In genomic region chr6:157982297-157982579, GRCh38 we compare ENCODE assay signal across 8 cellular contexts. TPM values are rescaled to one million over a fixed set of nuclear protein-coding genes. Genes with fewer than 3 reads are reported as not detected.
DNase-seq lines count a peak whose midpoint lies in the region; ATAC-seq and TF ChIP-seq lines count a peak whose summit lies in the region.

No MANE protein-coding gene starts in this region.

- no peaks in the 10 kb centered on the region for H3K9me3 Mint-ChIP-seq in activated CD4-positive, alpha-beta T cell treated with anti-CD3 and anti-CD28 coated beads for 36 hours (ENCODE audit: low read depth)
- H3K9me3 Mint-ChIP-seq in brain: peaks cover 0 to 3% (median 0%) of the 10 kb centered on the region in 5 experiments
- no peaks in the 10 kb centered on the region for H3K9me3 Mint-ChIP-seq in stimulated activated memory B cell treated with anti-CD40 and anti-IgM and Interleukin-4, amounts not matched to agents 10 μg/mL and 1 μg/mL and 100 μg/mL, for 72 hours

- H3K27me3 ChIP-seq in OCI-LY3 (ENCODE audit: low read depth, low read length): peaks cover 5% of the 10 kb centered on the region
- H3K27me3 ChIP-seq in kidney epithelial cell (ENCODE audit: control insufficient read depth, insufficient read depth, low read length): no peaks in the 10 kb centered on the region

- no peaks in the 10 kb centered on the region for H3K9me3 ChIP-seq in OCI-LY3 (ENCODE audit: insufficient read depth, low read length)

- H2AFZ ChIP-seq in OCI-LY3 (ENCODE audit: low read depth, low read length): peak overlapping the region; percentile 77; the same call in 1 of the 2 replicates

- peak overlapping the region; percentile 99 for H3K4me2 ChIP-seq in OCI-LY3 (ENCODE audit: low read length)

- CTCF ChIA-PET in activated CD4-positive, alpha-beta T cell treated with anti-CD3 and anti-CD28 coated beads for 36 hours (lab: Charles Lee): interaction anchor here (0.6 to 2.1 kb wide), 8 partner anchors 12 to 292 kb away, joined by 3 to 12 read pairs (median 4); no protein-coding TSS in a partner anchor

- H4K20me1 ChIP-seq in OCI-LY3 (ENCODE audit: insufficient read depth, low read length): peaks cover 6% of the 10 kb centered on the region

- DNase-seq in activated CD4-positive, alpha-beta T cell treated with anti-CD3 and anti-CD28 coated beads for 36 hours: peak; percentile 62
- no peak for DNase-seq in activated CD4-positive, alpha-beta T cell treated with anti-CD3 and anti-CD28 coated beads, Interleukin-2, amount 50 U/mL, for 4 hours
- DNase-seq in kidney epithelial cell (ENCODE audit: low read depth): no peak

- H3K27ac Mint-ChIP-seq in activated CD4-positive, alpha-beta T cell treated with anti-CD3 and anti-CD28 coated beads for 36 hours: peak overlapping the region; percentile 93
- H3K27ac Mint-ChIP-seq in brain: peak overlapping the region in 1 of 5 experiments; percentile 67
- peak overlapping the region; percentile 75 for H3K27ac Mint-ChIP-seq in stimulated activated memory B cell treated with anti-CD40 and anti-IgM and Interleukin-4, amounts not matched to agents 10 μg/mL and 1 μg/mL and 100 μg/mL, for 72 hours

- peaks cover 1% of the 10 kb centered on the region for H3K27me3 Mint-ChIP-seq in activated CD4-positive, alpha-beta T cell treated with anti-CD3 and anti-CD28 coated beads for 36 hours
- peaks cover 45% of the 10 kb centered on the region for H3K27me3 Mint-ChIP-seq in brain
- H3K27me3 Mint-ChIP-seq in stimulated activated memory B cell treated with anti-CD40 and anti-IgM and Interleukin-4, amounts not matched to agents 10 μg/mL and 1 μg/mL and 100 μg/mL, for 72 hours: no peaks in the 10 kb centered on the region

- H3K4me3 ChIP-seq in OCI-LY3 (ENCODE audit: low read length) (peak overlapping the region; percentile 78), kidney epithelial cell (ENCODE audit: low read depth, low read length) (peak overlapping the region; percentile 88)

- intact Hi-C loops in activated CD4-positive, alpha-beta T cell treated with anti-CD3 and anti-CD28 coated beads for 36 hours (cut with DNase I, micrococcal nuclease): loop anchor here (2.0 to 5.0 kb wide), 6 partner anchors 41 to 670 kb away; partner anchors contain the start of gene SYTL3 (in 1 of the 2)

- H3K79me2 ChIP-seq in OCI-LY3 (ENCODE audit: low read length): peaks cover 39% of the 10 kb centered on the region

- POLR2A ChIA-PET in activated CD4-positive, alpha-beta T cell treated with anti-CD3 and anti-CD28 coated beads for 36 hours (lab: Charles Lee): interaction anchor here (1.2 kb wide), 1 partner anchor 101 kb away, joined by 4 read pairs; no protein-coding TSS in a partner anchor

- H3K36me3 Mint-ChIP-seq in activated CD4-positive, alpha-beta T cell treated with anti-CD3 and anti-CD28 coated beads for 36 hours (ENCODE audit: low read depth): peaks cover 3% of the 10 kb centered on the region
- H3K36me3 Mint-ChIP-seq in brain: no peaks in the 10 kb centered on the region
- H3K36me3 Mint-ChIP-seq in stimulated activated memory B cell treated with anti-CD40 and anti-IgM and Interleukin-4, amounts not matched to agents 10 μg/mL and 1 μg/mL and 100 μg/mL, for 72 hours: no peaks in the 10 kb centered on the region

- peak; percentile 15 for ATAC-seq in activated CD4-positive, alpha-beta T cell treated with anti-CD3 and anti-CD28 coated beads for 36 hours
- ATAC-seq in HG02763 (IDR thresholded peaks at IDR 0.05; ENCODE audit: unreplicated experiment): peak; percentile 39
- peak; percentile 42 for ATAC-seq in stimulated activated memory B cell treated with anti-CD40 and anti-IgM and Interleukin-4, amounts not matched to agents 10 μg/mL and 1 μg/mL and 100 μg/mL, for 72 hours
- no peak for ATAC-seq in HG03039 (IDR thresholded peaks at IDR 0.05; ENCODE audit: unreplicated experiment)

- TF ChIP-seq CTCF in OCI-LY3 (IDR thresholded peaks at IDR 0.05; ENCODE audit: low read depth, low read length): no peak
- TF ChIP-seq CTCF in brain (conservative IDR thresholded peaks at IDR 0.05): no peak
- TF ChIP-seq CTCF in kidney epithelial cell (IDR thresholded peaks at IDR 0.05; ENCODE audit: insufficient read depth, low read length, poor library complexity, severe bottlenecking): no peak

- peak overlapping the region; percentile 91 for H3K4me3 Mint-ChIP-seq in activated CD4-positive, alpha-beta T cell treated with anti-CD3 and anti-CD28 coated beads for 36 hours
- peak overlapping the region; percentile 60 to 85 (median 84) for H3K4me3 Mint-ChIP-seq in brain
- peak overlapping the region; percentile 87 for H3K4me3 Mint-ChIP-seq in stimulated activated memory B cell treated with anti-CD40 and anti-IgM and Interleukin-4, amounts not matched to agents 10 μg/mL and 1 μg/mL and 100 μg/mL, for 72 hours

- H3K4me1 ChIP-seq in OCI-LY3 (ENCODE audit: low read length): peaks cover 17% of the 10 kb centered on the region

- peak overlapping the region; percentile 43 for H3K27ac ChIP-seq in OCI-LY3 (ENCODE audit: low read length)

- H3K36me3 ChIP-seq in OCI-LY3 (replicated peaks; ENCODE audit: low read depth, low read length) (no peaks in the 10 kb centered on the region), kidney epithelial cell (ENCODE audit: control insufficient read depth, insufficient read depth, low read length) (no peaks in the 10 kb centered on the region)

- peaks cover 42% of the 10 kb centered on the region for H3K4me1 Mint-ChIP-seq in activated CD4-positive, alpha-beta T cell treated with anti-CD3 and anti-CD28 coated beads for 36 hours
- H3K4me1 Mint-ChIP-seq in brain: peaks cover 22% of the 10 kb centered on the region
- H3K4me1 Mint-ChIP-seq in stimulated activated memory B cell treated with anti-CD40 and anti-IgM and Interleukin-4, amounts not matched to agents 10 μg/mL and 1 μg/mL and 100 μg/mL, for 72 hours: peaks cover 44% of the 10 kb centered on the region

- H3K9ac ChIP-seq in OCI-LY3 (ENCODE audit: low read length): peak overlapping the region; percentile 94

RNA-seq across cellular contexts. Expression of gene SYNJ2, which starts 0.6 kb away (rescaled TPM):
- 10 to 100 TPM; 28.6 to 30.1 TPM for total RNA-seq in activated CD4-positive, alpha-beta T cell treated with anti-CD3 and anti-CD28 coated beads for 36 hours
- polyA plus RNA-seq in brain (ENCODE audit: insufficient read depth, low read depth, low replicate concordance): 17.9 TPM
- total RNA-seq in kidney epithelial cell: 14.3 and 14.4 TPM in 2 replicates
